In genomic region chr6:160221918-160222317, GRCh38 we compare ENCODE assay signal across 16 cellular contexts. TPM values are rescaled to one million over a fixed set of nuclear protein-coding genes. Genes with fewer than 3 reads are reported as not detected.
DNase-seq lines count a peak whose midpoint lies in the region; ATAC-seq and TF ChIP-seq lines count a peak whose summit lies in the region.
"Had no signal": no experiment of that assay in that cellular context is flagged by ENCODE, and none has a peak within 500 bp of the region (broad histone marks: within the 10 kb centered on the region; RNA-seq: fewer than 3 reads in every experiment).

No MANE protein-coding gene starts in this region.

- TF ChIP-seq EP300 in transverse colon (IDR thresholded peaks at IDR 0.05; ENCODE audit: low read depth) = no peak

- in situ Hi-C loops in transverse colon (cut with MboI; ENCODE audit: low pct_ligation_motif_present in 1 of 4, low pct_unique_long_range_greater_than_20kb in 1 of 4, low sequenced_read_pairs in 3 of 4) = no loop called here

- TF ChIP-seq POLR2A in transverse colon (IDR thresholded peaks at IDR 0.05) = no peak

- no peaks in the 10 kb centered on the region for H3K36me3 Mint-ChIP-seq in Calu3 (ENCODE audit: insufficient read depth, unreplicated experiment)

- ATAC-seq in mucosa of descending colon = peak; percentile 85

- TF ChIP-seq CTCF in Calu3 (IDR thresholded peaks at IDR 0.05; ENCODE audit: unreplicated experiment) = no peak
- no peak for TF ChIP-seq CTCF in colonic mucosa (IDR thresholded peaks at IDR 0.05)
- TF ChIP-seq CTCF in mucosa of descending colon (IDR thresholded peaks at IDR 0.05) = no peak
- TF ChIP-seq CTCF in transverse colon (IDR thresholded peaks at IDR 0.05) = no peak

- H3K9me3 ChIP-seq in colonic mucosa (no peaks in the 10 kb centered on the region), mucosa of descending colon (no peaks in the 10 kb centered on the region), transverse colon (no peaks in the 10 kb centered on the region)

- H3K4me1 Mint-ChIP-seq in Calu3 (ENCODE audit: low read depth, unreplicated experiment) = peaks cover 11% of the 10 kb centered on the region
- H3K4me1 Mint-ChIP-seq: B cell had no signal

- H3K9ac ChIP-seq in colonic mucosa (ENCODE audit: low read depth in 2 of 2, low read length in 2 of 2) = no peak overlapping the region
- H3K9ac ChIP-seq: GM23248 had no signal

- H3K4me3 ChIP-seq in colonic mucosa (no peak overlapping the region), mucosa of descending colon (no peak overlapping the region), transverse colon (no peak overlapping the region)
- H3K4me3 ChIP-seq: GM12878, GM23248 had no signal

- H3K4me1 ChIP-seq in colonic mucosa (peaks cover 3% of the 10 kb centered on the region), mucosa of descending colon (ENCODE audit: low read depth) (peaks cover 18% of the 10 kb centered on the region), transverse colon (peaks cover 5 to 18% (median 11%) of the 10 kb centered on the region in 4 donors)

- H3K27me3 Mint-ChIP-seq in Calu3 (ENCODE audit: unreplicated experiment) = peaks cover 15% of the 10 kb centered on the region

- peaks cover 6% of the 10 kb centered on the region for H3K9me3 Mint-ChIP-seq in Calu3 (ENCODE audit: low read depth, unreplicated experiment)
- H3K9me3 Mint-ChIP-seq: CD4-positive, alpha-beta T cell had no signal

- 13 to 33% methylated on average over 1 of the region's 1 CpG for WGBS in transverse colon (ENCODE audit: low coverage in 1 of 2), 2 donors

- no peak overlapping the region for H3K4me3 Mint-ChIP-seq in Calu3 (ENCODE audit: low read depth, unreplicated experiment)
- H3K4me3 Mint-ChIP-seq: B cell; CD4-positive, alpha-beta T cell had no signal

- intact Hi-C loops in Calu3 (cut with micrococcal nuclease; ENCODE audit: unreplicated experiment) (loop anchor here (1.0 to 2.0 kb wide), 5 partner anchors 31 to 234 kb away; no protein-coding TSS in a partner anchor), colonic mucosa (cut with DNase I) (loop anchor here (10.0 kb wide), 1 partner anchor 223 kb away; no protein-coding TSS in a partner anchor), mucosa of descending colon (cut with DNase I, micrococcal nuclease) (no loop called here), transverse colon (cut with DNase I; ENCODE audit: low total_unique reads) (no loop called here)

- BruUV-seq in Calu3 (replicated peaks; lab: Mats Ljungman, UMichigan) = no TSS peak

- CTCF ChIA-PET in Calu3 (lab: Charles Lee) = interaction anchor here (0.9 to 2.3 kb wide), 14 partner anchors 13 to 299 kb away, joined by 3 to 39 read pairs (median 4); no protein-coding TSS in a partner anchor

- peak overlapping the region; percentile 71 for H3K27ac ChIP-seq in colonic mucosa
- H3K27ac ChIP-seq in transverse colon = peak overlapping the region; percentile 60 to 69 (median 66)
- H3K27ac ChIP-seq: GM23248 had no signal

- peak overlapping the region; percentile 4 for H3K27ac Mint-ChIP-seq in Calu3 (ENCODE audit: unreplicated experiment)
- H3K27ac Mint-ChIP-seq: B cell; CD4-positive, alpha-beta T cell had no signal

- H3K36me3 ChIP-seq in colonic mucosa (no peaks in the 10 kb centered on the region), mucosa of descending colon (ENCODE audit: low read depth) (no peaks in the 10 kb centered on the region), transverse colon (no peaks in the 10 kb centered on the region)

- DNase-seq in Calu3 = no peak
- DNase-seq in colonic mucosa = no peak
- DNase-seq in mucosa of descending colon = no peak
- DNase-seq in transverse colon = no peak
- DNase-seq in SHP77 (lab: John Stamatoyannopoulos, UW) = no peak
- no peak for DNase-seq in NCI-H146 treated with DMSO at 0.1 percent for 48 hours (lab: John Stamatoyannopoulos, UW; ENCODE audit: unreplicated experiment)
- no peak for DNase-seq in NCI-H2196 (lab: John Stamatoyannopoulos, UW; ENCODE audit: unreplicated experiment)
- DNase-seq: 8988T; C1 segment of cervical spinal cord; CD4-positive, alpha-beta T cell; DMS79; GM23248 had no signal

- H3K27me3 ChIP-seq in colonic mucosa (no peaks in the 10 kb centered on the region), transverse colon (no peaks in the 10 kb centered on the region)

RNA-seq across cellular contexts. Expression of gene SLC22A2, which starts 36.7 kb away (rescaled TPM):
- total RNA-seq in Calu3 (2022) = not detected in 2 replicates
- not detected for total RNA-seq in colonic mucosa
- total RNA-seq in mucosa of descending colon = under 1 TPM in 1 of 3 donors, not detected in 2; 0.16 TPM
- total RNA-seq in transverse colon = not detected
- total RNA-seq: B cell; CD4-positive, alpha-beta T cell; G401; GM12878; GM23248; HT1080 had no signal

Comparison
In these comparisons a context has a peak if more than half of its experiments do, and no peak if none do; other contexts are left out.
1. intact Hi-C loops: an anchor here in Calu3 (1.0 to 2.0 kb wide) and colonic mucosa (10.0 kb wide); none called in mucosa of descending colon and transverse colon.